Comparison of ENCODE assay signal across 10 cellular contexts in the genomic region with DNA sequence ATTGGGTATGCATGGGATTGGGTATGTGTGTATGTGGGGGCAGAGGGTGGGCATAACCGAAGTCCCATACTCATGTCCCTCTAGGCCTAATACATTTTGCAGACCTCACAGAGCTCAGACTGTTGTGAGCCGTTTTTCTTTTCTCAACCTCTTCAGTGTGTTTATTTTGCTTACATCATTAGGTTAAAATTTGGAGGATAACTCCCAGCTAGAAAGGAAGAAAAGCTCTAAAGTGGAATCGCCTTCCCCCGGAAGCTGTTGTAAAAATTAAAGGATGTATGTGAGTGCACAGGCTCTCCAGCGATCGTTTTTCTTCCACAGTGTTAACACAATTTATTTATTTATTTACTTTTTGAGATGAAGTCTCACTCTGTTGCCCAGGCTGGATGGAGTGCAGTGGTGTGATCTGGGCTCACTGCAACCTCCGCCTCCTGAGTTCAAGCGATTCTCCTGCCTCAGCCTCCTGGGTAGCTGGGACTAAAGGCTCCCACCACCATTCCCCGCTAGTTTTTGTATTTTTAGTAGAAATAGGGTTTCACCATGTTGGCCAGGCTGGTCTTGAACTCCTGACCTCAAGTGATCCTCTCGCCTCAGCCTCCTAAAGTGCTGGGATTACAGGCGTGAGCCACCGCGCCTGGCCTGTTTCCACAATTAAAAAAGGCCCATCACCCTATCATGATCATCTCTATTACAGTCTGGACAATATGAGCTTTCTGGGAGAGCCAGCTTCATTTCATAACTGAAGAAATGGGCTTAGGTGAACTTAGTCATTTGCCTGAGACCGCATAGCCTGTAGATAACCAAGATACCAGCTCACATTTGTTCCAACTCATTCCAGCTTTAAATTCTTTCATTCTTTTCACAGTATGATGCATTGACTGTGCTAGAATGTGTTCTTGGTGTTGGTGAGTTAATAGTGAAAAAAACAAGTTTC. TPM values are rescaled to one million over a fixed set of nuclear protein-coding genes. Genes with fewer than 3 reads are reported as not detected.
DNase-seq lines count a peak whose midpoint lies in the region; ATAC-seq and TF ChIP-seq lines count a peak whose summit lies in the region.
"Had no signal": no experiment of that assay in that cellular context is flagged by ENCODE, and none has a peak within 500 bp of the region (broad histone marks: within the 10 kb centered on the region; RNA-seq: fewer than 3 reads in every experiment).

No MANE protein-coding gene starts in this region.

- peaks cover 29% of the 10 kb centered on the region for H3F3A ChIP-seq in GM23248 (ENCODE audit: insufficient read depth)

- no peak for DNase-seq in AG10803 (ENCODE audit: low read depth)
- DNase-seq in GM23248: peak; percentile 47
- no peak for DNase-seq in activated CD4-positive, alpha-beta memory T cell treated with anti-CD3 and anti-CD28 coated beads for 36 hours
- no peak for DNase-seq in left lung
- no peak for DNase-seq in KBM-7
- DNase-seq in tibial nerve (ENCODE audit: low spot score in 2 of 2): no peak
- DNase-seq in islet precursor cell: no peak
- no peak for DNase-seq in nucleus accumbens (lab: John Stamatoyannopoulos, UW)
- DNase-seq: activated CD4-positive, alpha-beta T cell treated with anti-CD3 and anti-CD28 coated beads for 1 hour had no signal

- WGBS in GM23248 (ENCODE audit: low coverage in 1 of 2, low lambda C conversion rate in 2 of 2, missing lambda C conversion rate in 2 of 2), 2 experiments: 83 to 87% methylated on average over 14 of the region's 14 CpGs
- WGBS in tibial nerve, 2 donors: 72 to 73% methylated on average over 14 of the region's 14 CpGs

- peak overlapping the region; percentile 67; the same call in 1 of the 2 replicates for H3K4me3 ChIP-seq in AG10803 (ENCODE audit: low read length)
- peak overlapping the region; percentile 81 for H3K4me3 ChIP-seq in GM23248
- peak overlapping the region in 1 of 2 donors; percentile 69 for H3K4me3 ChIP-seq in left lung
- peak overlapping the region in 1 of 4 donors; percentile 69 for H3K4me3 ChIP-seq in tibial nerve

- peak overlapping the region; percentile 83 for H3K27ac ChIP-seq in GM23248
- peak overlapping the region; percentile 84 to 99 for H3K27ac ChIP-seq in left lung
- peak overlapping the region in 2 of 4 donors; percentile 93 to 96 for H3K27ac ChIP-seq in tibial nerve

- H3K4me1 Mint-ChIP-seq in activated CD4-positive, alpha-beta memory T cell treated with anti-CD3 and anti-CD28 coated beads for 36 hours (ENCODE audit: low read depth): peaks cover 38% of the 10 kb centered on the region

- H3K27me3 Mint-ChIP-seq in activated CD4-positive, alpha-beta memory T cell treated with anti-CD3 and anti-CD28 coated beads for 36 hours: peaks cover 2% of the 10 kb centered on the region

- H3K4me3 Mint-ChIP-seq in activated CD4-positive, alpha-beta memory T cell treated with anti-CD3 and anti-CD28 coated beads for 36 hours: peak overlapping the region; percentile 93

- peaks cover 15% of the 10 kb centered on the region for H3K4me1 ChIP-seq in GM23248 (ENCODE audit: insufficient read depth)
- H3K4me1 ChIP-seq in left lung: peaks cover 5 to 16% of the 10 kb centered on the region in 2 donors
- H3K4me1 ChIP-seq in tibial nerve: peaks cover 0 to 38% (median 17%) of the 10 kb centered on the region in 4 donors

- H3K27me3 ChIP-seq in GM23248 (replicated peaks; ENCODE audit: insufficient read depth) (no peaks in the 10 kb centered on the region), left lung (no peaks in the 10 kb centered on the region), tibial nerve (no peaks in the 10 kb centered on the region)
- H3K27me3 ChIP-seq: heart left ventricle had no signal

- H2AFZ ChIP-seq in GM23248: peak overlapping the region; percentile 97; the same call in 1 of the 2 replicates

- ATAC-seq in left lung: no peak
- ATAC-seq: heart left ventricle had no signal

- H4K20me1 ChIP-seq in GM23248 (ENCODE audit: insufficient read depth): no peaks in the 10 kb centered on the region

- no peak for TF ChIP-seq POLR2A in tibial nerve (IDR thresholded peaks at IDR 0.05)

- H3K79me2 ChIP-seq in GM23248 (ENCODE audit: insufficient read depth): peaks cover 28% of the 10 kb centered on the region

- no peaks in the 10 kb centered on the region for H3K9me3 ChIP-seq in GM23248 (ENCODE audit: low read depth)
- H3K9me3 ChIP-seq in left lung: no peaks in the 10 kb centered on the region
- H3K9me3 ChIP-seq in tibial nerve: no peaks in the 10 kb centered on the region
- H3K9me3 ChIP-seq: heart left ventricle had no signal

- peak overlapping the region; percentile 100 for H3K27ac Mint-ChIP-seq in activated CD4-positive, alpha-beta memory T cell treated with anti-CD3 and anti-CD28 coated beads for 36 hours

- H3K36me3 Mint-ChIP-seq in activated CD4-positive, alpha-beta memory T cell treated with anti-CD3 and anti-CD28 coated beads for 36 hours: peaks cover 11% of the 10 kb centered on the region

- CTCF ChIA-PET in activated CD4-positive, alpha-beta memory T cell treated with anti-CD3 and anti-CD28 coated beads for 36 hours (lab: Charles Lee): interaction anchor here (1.0 to 4.2 kb wide), 9 partner anchors 8 to 284 kb away, joined by 3 to 30 read pairs (median 5); partner anchors contain the start of gene PURB

- peak overlapping the region; percentile 85 for H3K9ac ChIP-seq in GM23248

- in situ Hi-C loops in GM23248 (cut with MboI) (loop anchor here (10.0 to 25.0 kb wide), 2 partner anchors 255 to 288 kb away; no protein-coding TSS in a partner anchor), KBM-7 (cut with MboI; ENCODE audit: low pct_unique_long_range_greater_than_20kb, low sequenced_read_pairs) (no loop called here)

- POLR2A ChIA-PET in activated CD4-positive, alpha-beta memory T cell treated with anti-CD3 and anti-CD28 coated beads for 36 hours (lab: Charles Lee): interaction anchor here (0.8 to 5.8 kb wide), 10 partner anchors 9 to 268 kb away, joined by 3 to 44 read pairs (median 8); partner anchors contain the start of genes PURB, TBRG4 and TMED4

- no peak for TF ChIP-seq EP300 in tibial nerve (IDR thresholded peaks at IDR 0.05)

- no peak for TF ChIP-seq CTCF in AG10803 (conservative IDR thresholded peaks at IDR 0.05; ENCODE audit: low read length)
- no peak for TF ChIP-seq CTCF in left lung (IDR thresholded peaks at IDR 0.05)
- TF ChIP-seq CTCF in tibial nerve (IDR thresholded peaks at IDR 0.05): no peak

- H3K36me3 ChIP-seq in GM23248 (ENCODE audit: low read depth) (no peaks in the 10 kb centered on the region), left lung (no peaks in the 10 kb centered on the region), tibial nerve (no peaks in the 10 kb centered on the region)
- H3K36me3 ChIP-seq: heart left ventricle had no signal

- no peaks in the 10 kb centered on the region for H3K9me2 ChIP-seq in GM23248 (ENCODE audit: insufficient read depth)

- H3K4me2 ChIP-seq in GM23248 (ENCODE audit: unreplicated experiment): peak overlapping the region; percentile 91

- intact Hi-C loops in activated CD4-positive, alpha-beta memory T cell treated with anti-CD3 and anti-CD28 coated beads for 36 hours (cut with micrococcal nuclease): loop anchor here (2.0 to 5.0 kb wide), 3 partner anchors 99 to 357 kb away; partner anchors contain the start of genes NUDCD3 and TBRG4
- intact Hi-C loops in left lung (cut with DNase I): loop anchor here in 1 of 2 donors (10.0 kb wide), 2 partner anchors 265 to 285 kb away; partner anchors contain the start of gene TMED4

- no peaks in the 10 kb centered on the region for H3K9me3 Mint-ChIP-seq in activated CD4-positive, alpha-beta memory T cell treated with anti-CD3 and anti-CD28 coated beads for 36 hours

RNA-seq across cellular contexts. Expression of gene H2AZ2, which starts 1.7 kb away (rescaled TPM):
- total RNA-seq in GM23248 (2014; rRNA removed; shearing (Covaris generic)): 138 and 179 TPM in 2 replicates
- polyA plus RNA-seq in GM23248 (2016; fragmentation: Nextera tagmentation; extraction: Ambion mirVana): 165 and 166 TPM in 2 replicates
- total RNA-seq in activated CD4-positive, alpha-beta memory T cell treated with anti-CD3 and anti-CD28 coated beads for 36 hours: 100 to 1,000 TPM; 299 to 307 TPM
- total RNA-seq in left lung (100 to 1,000 TPM; 113 to 182 TPM), tibial nerve (100 to 1,000 TPM in 3 of 4 donors, 10 to 100 TPM in 1; 97.5 to 136 (median 126) TPM)

RNA-seq across cellular contexts. Expression of gene PURB, which starts 35.8 kb away (rescaled TPM):
- 17.0 and 17.3 TPM in 2 replicates for total RNA-seq in GM23248 (2014; rRNA removed; shearing (Covaris generic))
- polyA plus RNA-seq in GM23248 (2016; fragmentation: Nextera tagmentation; extraction: Ambion mirVana): 1.4 and 1.6 TPM in 2 replicates
- 10 to 100 TPM; 21.5 to 23.6 TPM for total RNA-seq in activated CD4-positive, alpha-beta memory T cell treated with anti-CD3 and anti-CD28 coated beads for 36 hours
- total RNA-seq in left lung (10 to 100 TPM; 23.5 to 26.3 TPM), tibial nerve (10 to 100 TPM; 20.0 to 26.4 (median 23.3) TPM)

RNA-seq across cellular contexts. Expression of gene PPIA, which starts 53.1 kb away (rescaled TPM):
- total RNA-seq in GM23248 (2014; rRNA removed; shearing (Covaris generic)): 2,655 and 2,752 TPM in 2 replicates
- polyA plus RNA-seq in GM23248 (2016; fragmentation: Nextera tagmentation; extraction: Ambion mirVana): 3,114 and 3,141 TPM in 2 replicates
- 1,000 to 10,000 TPM; 3,158 to 3,182 TPM for total RNA-seq in activated CD4-positive, alpha-beta memory T cell treated with anti-CD3 and anti-CD28 coated beads for 36 hours
- total RNA-seq in left lung (1,000 to 10,000 TPM; 1,404 to 1,630 TPM), tibial nerve (1,000 to 10,000 TPM in 2 of 4 donors, 100 to 1,000 TPM in 2; 803 to 1,127 (median 967) TPM)
